In genomic region chr22:20354238-20354975, GRCh38 we compare ENCODE assay signal across 1 cellular context.
TF ChIP-seq lines count a peak whose summit lies in the region.

No MANE protein-coding gene starts in this region.

TF ChIP-seq in K562, 482 proteins besides CTCF, POLR2A, EP300 and RAD21 (continues in another document):
- TF ChIP-seq POLR2H (tag; IDR thresholded peaks at IDR 0.05; ENCODE audit: low read depth) (no peak), TCF7L2 (IDR thresholded peaks at IDR 0.05; ENCODE audit: low read depth, low read length) (no peak), ELK3 (CRISPR knock-in tag; IDR thresholded peaks at IDR 0.05) (no peak), GATAD2B (IDR thresholded peaks at IDR 0.05; ENCODE audit: borderline replicate concordance) (no peak), ZC3H4 (CRISPR knock-in tag; IDR thresholded peaks at IDR 0.05; ENCODE audit: borderline replicate concordance) (no peak; the same call in 1 of the 2 replicates), MYBL2 (IDR thresholded peaks at IDR 0.05; ENCODE audit: low read depth) (no peak), MYBL2 (CRISPR knock-in tag; IDR thresholded peaks at IDR 0.05; ENCODE audit: borderline replicate concordance) (peak; percentile 76), ZNF121 (CRISPR knock-in tag; conservative IDR thresholded peaks at IDR 0.05) (no peak), HBP1 (CRISPR knock-in tag; IDR thresholded peaks at IDR 0.05) (no peak), CGGBP1 (CRISPR knock-in tag; IDR thresholded peaks at IDR 0.05) (no peak), NFIC (IDR thresholded peaks at IDR 0.05) (no peak), TRIM24 (IDR thresholded peaks at IDR 0.05) (no peak), BDP1 (IDR thresholded peaks at IDR 0.05; ENCODE audit: insufficient read depth, insufficient read length) (no peak), ZNF778 (CRISPR knock-in tag; IDR thresholded peaks at IDR 0.05) (no peak), MECOM (CRISPR knock-in tag; IDR thresholded peaks at IDR 0.05) (no peak), PPARD (CRISPR knock-in tag; IDR thresholded peaks at IDR 0.05) (no peak), ZBED1 (IDR thresholded peaks at IDR 0.05) (no peak), ZNF655 (CRISPR knock-in tag; IDR thresholded peaks at IDR 0.05) (no peak), CEBPZ (IDR thresholded peaks at IDR 0.05; ENCODE audit: borderline replicate concordance, low read depth, low read length) (no peak), THAP12 (CRISPR knock-in tag; IDR thresholded peaks at IDR 0.05) (peak; percentile 33; the same call in 1 of the 2 replicates), NR3C1 (CRISPR knock-in tag; IDR thresholded peaks at IDR 0.05) (0 out of 2 replicates have a peak, but pooled peaks have one; percentile 41), ZNF280A (IDR thresholded peaks at IDR 0.05; ENCODE audit: low read depth, partially characterized antibody) (no peak), YBX1 (IDR thresholded peaks at IDR 0.05) (no peak), TARDBP (IDR thresholded peaks at IDR 0.05) (no peak), U2AF1 (optimal IDR thresholded peaks at IDR 0.05; ENCODE audit: low read depth, low read length) (no peak), XRCC4 (IDR thresholded peaks at IDR 0.05; ENCODE audit: extremely low read depth, insufficient read depth, insufficient read length) (no peak), ZNF511 (CRISPR knock-in tag; IDR thresholded peaks at IDR 0.05) (peak; percentile 32; the same call in 1 of the 2 replicates), ZNF639 (CRISPR knock-in tag; conservative IDR thresholded peaks at IDR 0.05 in 1 of 2, IDR thresholded peaks at IDR 0.05 in 1 of 2) (no peak), GTF2A2 (tag; IDR thresholded peaks at IDR 0.05) (no peak), MLX (CRISPR knock-in tag; conservative IDR thresholded peaks at IDR 0.05) (0 out of 4 replicates have a peak, but pooled peaks of 1 of the 2 experiments have one; percentile 39), ZNF445 (CRISPR knock-in tag; IDR thresholded peaks at IDR 0.05; ENCODE audit: low read depth) (no peak), NFRKB (IDR thresholded peaks at IDR 0.05; ENCODE audit: low read depth) (no peak), USF2 (CRISPR knock-in tag; IDR thresholded peaks at IDR 0.05) (no peak), DPF2 (IDR thresholded peaks at IDR 0.05) (no peak), XRCC5 (IDR thresholded peaks at IDR 0.05; ENCODE audit: low read depth, low read length) (no peak), ZNF57 (CRISPR knock-in tag; IDR thresholded peaks at IDR 0.05) (no peak), RBFOX2 (IDR thresholded peaks at IDR 0.05; ENCODE audit: low read depth, low read length) (no peak), PHF20 (IDR thresholded peaks at IDR 0.05; ENCODE audit: partially characterized antibody) (no peak), PATZ1 (CRISPR knock-in tag; IDR thresholded peaks at IDR 0.05; ENCODE audit: borderline replicate concordance) (no peak), E2F6 (IDR thresholded peaks at IDR 0.05; ENCODE audit: borderline replicate concordance in 1 of 2, extremely low read depth in 1 of 2, insufficient read depth in 1 of 2, insufficient read length in 1 of 2, low read depth in 1 of 2, low read length in 1 of 2, poor library complexity in 1 of 2, severe bottlenecking in 1 of 2) (no peak), ZNF143 (CRISPR knock-in tag; IDR thresholded peaks at IDR 0.05) (peak; percentile 41; the same call in 1 of the 2 replicates), ZNF224 (CRISPR knock-in tag; IDR thresholded peaks at IDR 0.05) (no peak), NCOA2 (IDR thresholded peaks at IDR 0.05; ENCODE audit: partially characterized antibody in 2 of 2) (no peak), USF1 (CRISPR knock-in tag; IDR thresholded peaks at IDR 0.05) (peak; percentile 43), MTA1 (IDR thresholded peaks at IDR 0.05; ENCODE audit: borderline replicate concordance) (no peak), PTTG1 (tag; IDR thresholded peaks at IDR 0.05; ENCODE audit: low read depth) (no peak)
